ENCODE assay signal across 27 cellular contexts in the genomic region with DNA sequence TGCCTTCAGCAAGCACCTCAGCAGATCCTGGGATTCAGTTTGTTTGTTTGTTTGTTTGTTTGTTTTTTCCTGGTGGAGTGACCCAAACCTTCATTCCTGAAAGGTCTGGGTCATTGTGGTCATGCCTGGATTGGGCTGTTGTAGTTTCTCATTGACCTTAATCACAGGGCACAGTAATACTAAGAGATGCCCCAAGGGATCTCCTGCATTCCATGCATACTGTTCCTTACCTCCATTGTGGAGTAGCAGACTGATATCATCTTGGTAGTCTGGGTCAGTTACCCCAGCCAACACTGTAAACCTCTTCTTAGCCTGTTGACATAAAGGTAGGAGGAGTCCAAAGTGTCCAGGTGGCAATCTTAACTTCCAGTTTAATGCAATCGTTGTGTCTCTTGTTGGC.
"Had no signal": no experiment of that assay in that cellular context is flagged by ENCODE, and none has a peak within 500 bp of the region (broad histone marks: within the 10 kb centered on the region; RNA-seq: fewer than 3 reads in every experiment).

No MANE protein-coding gene starts in this region.

- H3K36me3 ChIP-seq: adrenal gland, esophagus squamous epithelium, gastroesophageal sphincter, WERI-Rb-1 had no signal

- H3K27ac ChIP-seq: adrenal gland, body of pancreas, epithelial cell of prostate, esophagus squamous epithelium, gastroesophageal sphincter, WERI-Rb-1 had no signal

- H3K27me3 ChIP-seq: adrenal gland, body of pancreas, esophagus squamous epithelium, gastroesophageal sphincter had no signal

- DNase-seq: activated B cell treated with CpG ODN at 0.5 μM for 24 hours; activated CD4-positive, alpha-beta memory T cell treated with anti-CD3 and anti-CD28 coated beads for 36 hours; activated CD4-positive, alpha-beta T cell treated with anti-CD3 and anti-CD28 coated beads for 48 hours; activated CD8-positive, alpha-beta memory T cell treated with anti-CD3 and anti-CD28 coated beads, Interleukin-2, amount 10 ng/mL, durations not matched to agents 7 days and 5 days; activated CD8-positive, alpha-beta memory T cell treated with anti-CD3 and anti-CD28 coated beads, Interleukin-2, amount 50 U/mL, for 4 hours; activated CD8-positive, alpha-beta T cell treated with anti-CD3 and anti-CD28 coated beads, Interleukin-2, amount 10 ng/mL, durations not matched to agents 7 days and 5 days; activated effector memory CD4-positive, alpha-beta T cell treated with anti-CD3 and anti-CD28 coated beads, Interleukin-2, amount 50 U/mL, for 16 hours; activated naive CD4-positive, alpha-beta T cell treated with anti-CD3 and anti-CD28 coated beads for 36 hours; activated naive CD8-positive, alpha-beta T cell treated with anti-CD3 and anti-CD28 coated beads for 36 hours; activated naive CD8-positive, alpha-beta T cell treated with anti-CD3 and anti-CD28 coated beads, Interleukin-2, amount 50 U/mL, for 24 hours; activated T-cell treated with anti-CD3 and anti-CD28 coated beads, Interleukin-2, amount 50 U/mL, for 1 hour; activated T-cell treated with anti-CD3 and anti-CD28 coated beads, Interleukin-2, amount 50 U/mL, for 48 hours; adrenal gland; amygdala; aorta; body of pancreas; caudate nucleus; effector CD8-positive, alpha-beta T cell; esophagus squamous epithelium; foreskin melanocyte; T-helper 1 cell; T-helper 17 cell; T1000; WERI-Rb-1 had no signal

- ATAC-seq: activated CD4-positive, CD25-positive, alpha-beta regulatory T cell treated with anti-CD3 and anti-CD28 coated beads, Interleukin-2, amount 50 U/mL, for 24 hours; activated CD8-positive, alpha-beta memory T cell treated with anti-CD3 and anti-CD28 coated beads, Interleukin-2, amount 10 ng/mL, durations not matched to agents 7 days and 5 days; activated CD8-positive, alpha-beta T cell treated with anti-CD3 and anti-CD28 coated beads, Interleukin-2, amount 10 ng/mL, durations not matched to agents 7 days and 5 days; activated naive CD8-positive, alpha-beta T cell treated with anti-CD3 and anti-CD28 coated beads, Interleukin-2, amount 50 U/mL, for 24 hours; body of pancreas; gastroesophageal sphincter; T-helper 17 cell had no signal

- H3K9me3 ChIP-seq: adrenal gland, body of pancreas, gastroesophageal sphincter had no signal

- H3K4me1 ChIP-seq: adrenal gland, body of pancreas, esophagus squamous epithelium, gastroesophageal sphincter had no signal

- H3K4me3 ChIP-seq: adrenal gland, body of pancreas, esophagus squamous epithelium, gastroesophageal sphincter had no signal
